Comparison of ENCODE assay signal across 9 cellular contexts in genomic region chr10:14971867-14972448, GRCh38. TPM values are rescaled to one million over a fixed set of nuclear protein-coding genes. Genes with fewer than 3 reads are reported as not detected.
A peak's percentile ranks its signal among the peaks of the same experiment; 100 is the strongest.
DNase-seq lines count a peak whose midpoint lies in the region; ATAC-seq, FAIRE-seq and TF ChIP-seq lines count a peak whose summit lies in the region.
"Had no signal": no experiment of that assay in that cellular context is flagged by ENCODE, and none has a peak within 500 bp of the region (broad histone marks: within the 10 kb centered on the region; RNA-seq: fewer than 3 reads in every experiment).

No MANE protein-coding gene starts in this region.

- intact Hi-C loops in K562 (cut with micrococcal nuclease): loop anchor here (5.0 kb wide), 2 partner anchors 435 to 475 kb away; no protein-coding TSS in a partner anchor

- H3K9me3 ChIP-seq in SJCRH30 (replicated peaks): no peaks in the 10 kb centered on the region
- no peaks in the 10 kb centered on the region for H3K9me3 ChIP-seq in K562 (replicated peaks; ENCODE audit: control insufficient read depth, insufficient read depth, low read depth, low read length)
- H3K9me3 ChIP-seq: BLaER1 treated with 17β-estradiol and CSF1 and Interleukin-3, amounts not matched to agents 10 nM and 100 nM had no signal

- peak; percentile 88 for ATAC-seq in K562

- H3K4me2 ChIP-seq in K562 (ENCODE audit: insufficient read depth, low read length): no peak overlapping the region
- H3K4me2 ChIP-seq: BLaER1 treated with 17β-estradiol and CSF1 and Interleukin-3, amounts not matched to agents 10 nM and 100 nM had no signal

- H3K36me3 ChIP-seq in SJCRH30: no peaks in the 10 kb centered on the region
- no peaks in the 10 kb centered on the region for H3K36me3 ChIP-seq in K562 (ENCODE audit: control insufficient read depth, insufficient read depth, low read length)
- H3K36me3 ChIP-seq: BLaER1 treated with 17β-estradiol and CSF1 and Interleukin-3, amounts not matched to agents 10 nM and 100 nM had no signal

- CTCF ChIA-PET in K562 (lab: Yijun Ruan, JAX; ENCODE audit: low intra/inter-chr PET ratio): interaction anchor here (2.9 kb wide), 1 partner anchor 473 kb away, joined by 15 read pairs; no protein-coding TSS in a partner anchor

- no peaks in the 10 kb centered on the region for H3K9me3 Mint-ChIP-seq in mesothelial cell of epicardium

- peak; percentile 40 for FAIRE-seq in K562 (lab: Jason Lieb, UNC)

- H3K4me1 Mint-ChIP-seq in mesothelial cell of epicardium: no peaks in the 10 kb centered on the region

- 68% methylated on average over 2 of the region's 4 CpGs for WGBS in K562 (ENCODE audit: insufficient coverage, low coverage, missing lambda C conversion rate)

- H3K79me2 ChIP-seq in K562 (ENCODE audit: control insufficient read depth, insufficient read depth, low read length): no peaks in the 10 kb centered on the region

- no peaks in the 10 kb centered on the region for H3K36me3 Mint-ChIP-seq in mesothelial cell of epicardium

- TF ChIP-seq POLR2A in K562 (conservative IDR thresholded peaks at IDR 0.05): no peak

- 0 out of 2 replicates have a peak overlapping the region, but pooled peaks have one; percentile 58 for H2AFZ ChIP-seq in K562 (ENCODE audit: low read depth, low read length)

- H3K27ac Mint-ChIP-seq in mesothelial cell of epicardium: no peak overlapping the region

- no peaks in the 10 kb centered on the region for H3K9me1 ChIP-seq in K562 (ENCODE audit: control insufficient read depth, insufficient read depth, low read length)

- in situ Hi-C loops in K562 (cut with MboI): no loop called here

- no peaks in the 10 kb centered on the region for H3K4me1 ChIP-seq in SJCRH30
- H3K4me1 ChIP-seq in K562 (replicated peaks in 1 of 2; ENCODE audit: control insufficient read depth in 2 of 2, insufficient read depth in 2 of 2, low read length in 2 of 2): no peaks in the 10 kb centered on the region

- TF ChIP-seq CTCF in K562 (IDR thresholded peaks at IDR 0.05 in 2 of 3, conservative IDR thresholded peaks at IDR 0.05 in 1 of 3; ENCODE audit: insufficient read depth in 2 of 3, low read depth in 1 of 3, low read length in 3 of 3) (peak; percentile 65 to 75 (median 67)), mesothelial cell of epicardium (IDR thresholded peaks at IDR 0.05; ENCODE audit: unreplicated experiment) (no peak)

- H3K9ac ChIP-seq in K562 (ENCODE audit: insufficient read depth in 1 of 2, low read depth in 2 of 2, low read length in 2 of 2): no peak overlapping the region
- H3K9ac ChIP-seq: BLaER1 treated with 17β-estradiol and CSF1 and Interleukin-3, amounts not matched to agents 10 nM and 100 nM had no signal

- no peak for TF ChIP-seq EP300 in K562 (IDR thresholded peaks at IDR 0.05; ENCODE audit: low read length)

- POLR2A ChIA-PET in K562 (lab: Yijun Ruan, JAX): interaction anchor here (0.6 kb wide), 1 partner anchor 10 kb away, joined by 3 read pairs; no protein-coding TSS in a partner anchor

- H3K27me3 Mint-ChIP-seq in mesothelial cell of epicardium (ENCODE audit: low read depth): peaks cover 28% of the 10 kb centered on the region

- no TSS peak for BruUV-seq in K562 (replicated peaks; lab: Mats Ljungman, UMichigan)

- H4K20me1 ChIP-seq in K562 (replicated peaks; ENCODE audit: control insufficient read depth, insufficient read depth, low read length): no peaks in the 10 kb centered on the region
- H4K20me1 ChIP-seq: BLaER1 treated with 17β-estradiol and CSF1 and Interleukin-3, amounts not matched to agents 10 nM and 100 nM had no signal

- H3K27me3 ChIP-seq in SJCRH30 (no peaks in the 10 kb centered on the region), K562 (ENCODE audit: control insufficient read depth in 2 of 2, insufficient read depth in 2 of 2, low read length in 2 of 2) (peaks cover 0 to 2% of the 10 kb centered on the region in 2 experiments; a peak in 2 of 5 replicates)
- H3K27me3 ChIP-seq: BLaER1 treated with 17β-estradiol and CSF1 and Interleukin-3, amounts not matched to agents 10 nM and 100 nM had no signal

- no peak overlapping the region for H3K4me3 ChIP-seq in SJCRH30
- no peak overlapping the region for H3K4me3 ChIP-seq in K562
- H3K4me3 ChIP-seq: BLaER1 treated with 17β-estradiol and CSF1 and Interleukin-3, amounts not matched to agents 10 nM and 100 nM had no signal

- no peak overlapping the region for H3K27ac ChIP-seq in SJCRH30
- H3K27ac ChIP-seq in K562 (ENCODE audit: extremely low read depth, low read depth, low read length): no peak overlapping the region
- H3K27ac ChIP-seq: BLaER1 treated with 17β-estradiol and CSF1 and Interleukin-3, amounts not matched to agents 10 nM and 100 nM had no signal

- DNase-seq in NCI-H146 (lab: John Stamatoyannopoulos, UW): peak; percentile 45
- DNase-seq in NCI-H146 treated with DMSO at 0.1 percent for 48 hours (lab: John Stamatoyannopoulos, UW; ENCODE audit: unreplicated experiment): no peak
- DNase-seq in SJCRH30: peak; percentile 16 to 42
- peak in 1 of 4 experiments; percentile 53 for DNase-seq in K562 (ENCODE audit: extremely low read depth in 1 of 4, low spot score in 3 of 4)
- peak; percentile 41 to 43 for DNase-seq in lung microvascular endothelial cell (ENCODE audit: low read depth in 2 of 2)
- no peak for DNase-seq in mesothelial cell of epicardium (ENCODE audit: low spot score in 2 of 2, unreplicated experiment in 2 of 2)
- no peak for DNase-seq in NCI-H2107 treated with DMSO at 0.1 percent for 48 hours (lab: John Stamatoyannopoulos, UW; ENCODE audit: unreplicated experiment)
- no peak for DNase-seq in NCI-H510A (lab: John Stamatoyannopoulos, UW)

- TF ChIP-seq RAD21 in K562 (CRISPR knock-in tag; conservative IDR thresholded peaks at IDR 0.05 in 1 of 2, IDR thresholded peaks at IDR 0.05 in 1 of 2): peak; percentile 45 to 63

- H3K4me3 Mint-ChIP-seq in mesothelial cell of epicardium: no peak overlapping the region

TF ChIP-seq in K562, 482 proteins besides CTCF, POLR2A, EP300 and RAD21 (continues in another document):
- TF ChIP-seq PTBP1 (IDR thresholded peaks at IDR 0.05; ENCODE audit: low read depth, low read length): no peak
- TF ChIP-seq NR2C2 (CRISPR knock-in tag; IDR thresholded peaks at IDR 0.05): no peak
- TF ChIP-seq NR2C2 (tag; IDR thresholded peaks at IDR 0.05): no peak
- TF ChIP-seq NEUROD1 (IDR thresholded peaks at IDR 0.05; ENCODE audit: borderline replicate concordance, low read depth, low read length, partially characterized antibody): no peak
- no peak for TF ChIP-seq ZFP1 (CRISPR knock-in tag; IDR thresholded peaks at IDR 0.05)
- no peak for TF ChIP-seq ZNF41 (CRISPR knock-in tag; conservative IDR thresholded peaks at IDR 0.05)
- TF ChIP-seq PURB (CRISPR knock-in tag; IDR thresholded peaks at IDR 0.05; ENCODE audit: low read depth): no peak
- no peak for TF ChIP-seq KHSRP (IDR thresholded peaks at IDR 0.05)
- TF ChIP-seq ZNF445 (CRISPR knock-in tag; IDR thresholded peaks at IDR 0.05; ENCODE audit: low read depth): no peak
- no peak for TF ChIP-seq SMAD1 (IDR thresholded peaks at IDR 0.05; ENCODE audit: low read depth, low read length, partially characterized antibody)

RNA-seq across cellular contexts. Expression of gene MEIG1, which starts 12.8 kb away (rescaled TPM):
- total RNA-seq in SJCRH30 (2014; rRNA removed; shearing (Covaris generic)): not detected in 2 replicates
- total RNA-seq in K562 (2011; cell fraction: chromatin; rRNA removed; ENCODE audit: low replicate concordance): not detected in 2 replicates
- not detected in 2 replicates for total RNA-seq in K562 (2011; cell fraction: nucleolus; rRNA removed)
- total RNA-seq in K562 (2011; cell fraction: nucleoplasm; rRNA removed): not detected in 2 replicates
- 1.7 TPM in 1 of 2 replicates, not detected in the other for total RNA-seq in K562 (2014; rRNA removed)
- total RNA-seq in K562 (2014; rRNA removed; fragmentation: Illumina TruSeq; extraction: Trizol): 0.58 TPM in 1 of 2 replicates, not detected in the other
- total RNA-seq in K562 (2015; rRNA removed; fragmentation: Illumina TruSeq; extraction: Trizol): not detected in 2 replicates
- total RNA-seq in K562 (2021): not detected in 2 replicates
- 0.51 TPM in 1 of 2 replicates, not detected in the other for polyA plus RNA-seq in K562 (2011; rRNA removed)
- polyA plus RNA-seq in K562 (2011; cell fraction: cytosol; rRNA removed): not detected in 2 replicates
- not detected in 2 replicates for polyA plus RNA-seq in K562 (2011; cell fraction: nucleus; rRNA removed)
- 0.44 and 0.48 TPM in 2 replicates for polyA plus RNA-seq in K562 (2012)
- 0.42 TPM in 1 of 2 replicates, not detected in the other for polyA plus RNA-seq in K562 (2014; fragmentation: Illumina TruSeq; extraction: Trizol)
- polyA plus RNA-seq in K562 (2014; fragmentation: Nextera tagmentation; extraction: Ambion mirVana): under 1 TPM; 0.50 to 0.77 TPM
- 0.19 and 0.78 TPM in 2 replicates for polyA plus RNA-seq in K562 (2014; rRNA removed)
- not detected in 2 replicates for polyA minus RNA-seq in K562 (2011; rRNA and poly(A)+ RNA removed)
- polyA minus RNA-seq in K562 (2011; cell fraction: cytosol; rRNA and poly(A)+ RNA removed): not detected in 2 replicates
- polyA minus RNA-seq in K562 (2011; cell fraction: nucleus; rRNA and poly(A)+ RNA removed): not detected in 2 replicates
- total RNA-seq in lung microvascular endothelial cell: 0.20 TPM in 1 of 2 replicates, not detected in the other
- 0.56 to 0.77 TPM in 2 of 3 replicates, not detected in the other for total RNA-seq in mesothelial cell of epicardium

RNA-seq across cellular contexts. Expression of gene DCLRE1C, which starts 18.1 kb away (rescaled TPM):
- total RNA-seq in SJCRH30 (2014; rRNA removed; shearing (Covaris generic)): 14.9 and 41.4 TPM in 2 replicates
- 28.6 and 101 TPM in 2 replicates for total RNA-seq in K562 (2011; cell fraction: chromatin; rRNA removed; ENCODE audit: low replicate concordance)
- 15.3 and 118 TPM in 2 replicates for total RNA-seq in K562 (2011; cell fraction: nucleolus; rRNA removed)
- 19.7 and 20.5 TPM in 2 replicates for total RNA-seq in K562 (2011; cell fraction: nucleoplasm; rRNA removed)
- total RNA-seq in K562 (2014; rRNA removed) (8.8 and 10.5 TPM in 2 replicates), K562 (2014; rRNA removed; fragmentation: Illumina TruSeq; extraction: Trizol) (21.4 and 22.2 TPM in 2 replicates), K562 (2015; rRNA removed; fragmentation: Illumina TruSeq; extraction: Trizol) (19.5 and 19.6 TPM in 2 replicates), K562 (2021) (10.5 and 13.0 TPM in 2 replicates), lung microvascular endothelial cell (4.0 and 5.2 TPM in 2 replicates), mesothelial cell of epicardium (9.4 to 11.9 TPM (median 10.5 TPM) in 3 replicates)
- polyA plus RNA-seq in K562 (2011; rRNA removed) (7.6 and 10.5 TPM in 2 replicates), K562 (2014; fragmentation: Illumina TruSeq; extraction: Trizol) (13.9 and 15.5 TPM in 2 replicates), K562 (2014; fragmentation: Nextera tagmentation; extraction: Ambion mirVana) (10 to 100 TPM; 15.6 to 22.0 TPM), K562 (2014; rRNA removed) (8.3 and 10.0 TPM in 2 replicates)
- 2.8 and 4.0 TPM in 2 replicates for polyA plus RNA-seq in K562 (2011; cell fraction: cytosol; rRNA removed)
- 8.5 and 9.4 TPM in 2 replicates for polyA plus RNA-seq in K562 (2011; cell fraction: nucleus; rRNA removed)
- polyA plus RNA-seq in K562 (2012): 7.7 and 11.3 TPM in 2 replicates
- 18.7 and 20.0 TPM in 2 replicates for polyA minus RNA-seq in K562 (2011; rRNA and poly(A)+ RNA removed)
- 5.4 and 6.3 TPM in 2 replicates for polyA minus RNA-seq in K562 (2011; cell fraction: cytosol; rRNA and poly(A)+ RNA removed)
- 13.6 and 16.2 TPM in 2 replicates for polyA minus RNA-seq in K562 (2011; cell fraction: nucleus; rRNA and poly(A)+ RNA removed)

Comparison
In these comparisons a context has a peak if more than half of its experiments do, and no peak if none do; other contexts are left out.
1. DNase-seq: peak in NCI-H146 (single experiment), SJCRH30 (2 of 2) and lung microvascular endothelial cell (2 of 2); none in NCI-H146 treated with DMSO at 0.1 percent for 48 hours (single experiment), mesothelial cell of epicardium (0 of 2), NCI-H2107 treated with DMSO at 0.1 percent for 48 hours (single experiment) and NCI-H510A (single experiment).